18 cellular contexts compared by ENCODE assay signal in the genomic region with DNA sequence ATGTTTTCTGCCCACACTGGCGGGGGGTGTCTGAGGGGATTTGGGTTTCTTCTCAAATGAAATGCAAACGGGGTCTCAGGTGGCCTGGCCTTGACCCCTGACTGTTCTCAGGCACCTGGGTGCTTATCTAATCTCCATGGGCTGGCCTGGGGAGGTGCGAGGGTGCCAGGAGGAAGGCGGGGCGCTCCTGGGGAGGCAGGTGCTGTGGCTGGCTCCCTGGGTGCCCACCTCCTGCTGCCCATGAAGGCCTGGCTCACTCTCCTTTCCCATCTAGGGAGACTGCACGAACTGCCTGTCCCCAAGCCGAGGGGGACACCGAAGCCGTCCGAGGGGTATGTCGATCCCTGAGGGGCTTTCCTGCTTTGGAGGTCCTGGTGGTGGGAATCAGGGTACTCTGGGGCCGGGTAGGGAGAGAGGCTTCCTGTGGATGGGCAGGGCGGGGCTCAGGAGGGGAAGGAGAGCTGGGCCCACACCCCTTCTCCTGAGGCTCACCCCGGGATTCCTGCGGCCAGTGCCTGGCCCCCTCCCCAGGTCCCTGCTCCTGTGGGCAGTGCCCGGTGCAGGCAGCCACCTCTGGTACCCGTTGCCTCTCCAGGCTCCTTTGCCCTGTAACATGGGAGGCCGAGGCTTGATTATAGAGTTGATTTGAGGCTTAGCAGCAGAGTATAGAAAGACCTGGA. TPM values are rescaled to one million over a fixed set of nuclear protein-coding genes. Genes with fewer than 3 reads are reported as not detected.
"Had no signal": no experiment of that assay in that cellular context is flagged by ENCODE, and none has a peak within 500 bp of the region (broad histone marks: within the 10 kb centered on the region; RNA-seq: fewer than 3 reads in every experiment).

No MANE protein-coding gene starts in this region.

- H3K27ac ChIP-seq: adrenal gland, ovary, thyroid gland, vagina had no signal

- H3K27me3 ChIP-seq: adrenal gland, ovary, thyroid gland, vagina had no signal

- H3K36me3 ChIP-seq: ovary had no signal

- DNase-seq: activated naive CD4-positive, alpha-beta T cell treated with anti-CD3 and anti-CD28 coated beads, Interleukin-2, amount 50 U/mL, for 16 hours; activated T-cell treated with anti-CD3 and anti-CD28 coated beads, Interleukin-2, amount 50 U/mL, for 1 hour; adrenal gland; hippocampal formation; kidney glomerular epithelial cell; ovary; stimulated activated CD4-positive, alpha-beta T cell treated with anti-CD3 and anti-CD28 coated beads, Interleukin-4, amount 100 ng/mL, for 1 hour; stimulated activated CD8-positive, alpha-beta memory T cell treated with anti-CD3 and anti-CD28 coated beads, Interleukin-4, amount 100 ng/mL, for 48 hours; stimulated activated naive CD8-positive, alpha-beta T cell treated with anti-CD3 and anti-CD28 coated beads, Interleukin-15, amount 100 ng/mL, for 72 hours; thyroid gland had no signal

- H3K4me1 ChIP-seq: adrenal gland had no signal

- H3K9me3 ChIP-seq: adrenal gland, ovary, thyroid gland, vagina had no signal

- H3K4me3 ChIP-seq: adrenal gland, ovary, thyroid gland, vagina had no signal

- ATAC-seq: activated CD4-positive, CD25-positive, alpha-beta regulatory T cell treated with anti-CD3 and anti-CD28 coated beads, Interleukin-2, amount 50 U/mL, for 24 hours; stimulated activated naive CD8-positive, alpha-beta T cell treated with anti-CD3 and anti-CD28 coated beads, Interleukin-15, amount 100 ng/mL, for 72 hours had no signal

RNA-seq across cellular contexts. Expression of a gene that starts 28.9 kb away (rescaled TPM):
- total RNA-seq: epithelial cell of proximal tubule; liver; mesenteric fat pad; T-helper 2 cell treated with Interferon-gamma antibody and Interleukin-4, amounts not matched to agents 100 ng/mL and 5 ng/mL, for 36 hours; vagina had no signal

RNA-seq across cellular contexts. Expression of a gene that starts 59.8 kb away (rescaled TPM):
- total RNA-seq: epithelial cell of proximal tubule; mesenteric fat pad; renal cortical epithelial cell; T-helper 2 cell treated with Interferon-gamma antibody and Interleukin-4, amounts not matched to agents 100 ng/mL and 5 ng/mL, for 36 hours had no signal
- polyA plus RNA-seq: neural cell had no signal
